22 cellular contexts compared by ENCODE assay signal in genomic region chr2:10425656-10426055, GRCh38.
"Had no signal": no experiment of that assay in that cellular context is flagged by ENCODE, and none has a peak within 500 bp of the region (broad histone marks: within the 10 kb centered on the region; RNA-seq: fewer than 3 reads in every experiment).

No MANE protein-coding gene starts in this region.

- H3K4me1 ChIP-seq: left lung, lower lobe of right lung, right atrium auricular region, sigmoid colon had no signal

- ATAC-seq: gastroesophageal sphincter, left lung had no signal

- H3K36me3 ChIP-seq: thoracic aorta had no signal

- H3K9me3 ChIP-seq: esophagus muscularis mucosa, gastroesophageal sphincter, left lung, lower lobe of right lung, neutrophil, right atrium auricular region, sigmoid colon, stomach, thoracic aorta, transverse colon had no signal

- H3K27ac ChIP-seq: epithelial cell of prostate, esophagus muscularis mucosa, gastroesophageal sphincter, left lung, lower lobe of right lung, neutrophil, right atrium auricular region, sigmoid colon, skin epidermis, stomach, thoracic aorta, transverse colon had no signal

- H3K27me3 ChIP-seq: esophagus muscularis mucosa, gastroesophageal sphincter, left lung, neutrophil, right atrium auricular region, sigmoid colon, stomach, transverse colon had no signal

- H3K9me3 Mint-ChIP-seq: naive B cell, nephron had no signal

- H3K27ac Mint-ChIP-seq: memory B cell, naive B cell had no signal

- H3K27me3 Mint-ChIP-seq: memory B cell, naive B cell had no signal

- H3K4me3 Mint-ChIP-seq: memory B cell, naive B cell, nephron had no signal

- H3K4me3 ChIP-seq: esophagus muscularis mucosa, gastroesophageal sphincter, left lung, lower lobe of right lung, right atrium auricular region, sigmoid colon, skin epidermis, stomach, thoracic aorta, transverse colon had no signal

- DNase-seq: effector memory CD4-positive, alpha-beta T cell; glutamatergic neuron; islet precursor cell; lower lobe of right lung; midbrain; naive B cell; sigmoid colon; stimulated activated CD4-positive, alpha-beta T cell treated with anti-CD3 and anti-CD28 coated beads, Interleukin-12 subunit alpha, Interleukin-12 subunit beta, amount 100 ng/mL, for 4 hours; stimulated activated naive CD4-positive, alpha-beta T cell; stomach; substantia nigra; transverse colon had no signal
